Comparison of ENCODE assay signal across 7 cellular contexts in the genomic region with DNA sequence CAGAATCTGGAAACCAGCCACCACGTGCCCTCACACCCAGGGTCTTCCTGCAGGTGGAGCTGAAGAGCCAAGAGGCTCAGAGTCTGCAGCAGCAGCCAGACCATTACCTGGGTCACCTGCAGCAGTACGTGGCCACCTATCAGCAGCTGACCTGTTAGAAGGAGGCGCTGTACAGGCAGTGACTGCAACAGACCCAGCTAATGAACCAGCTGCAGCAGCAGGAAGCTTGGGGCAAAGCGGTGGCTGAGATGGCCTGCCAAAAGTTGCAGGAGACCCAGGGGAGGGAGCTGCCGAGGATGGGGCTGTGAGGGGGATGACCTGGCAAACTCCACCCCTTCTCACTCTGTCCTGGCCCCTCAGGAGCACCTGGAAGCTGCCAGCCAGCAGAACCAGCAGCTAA. TPM values are rescaled to one million over a fixed set of nuclear protein-coding genes. Genes with fewer than 3 reads are reported as not detected.
"Had no signal": no experiment of that assay in that cellular context is flagged by ENCODE, and none has a peak within 500 bp of the region (broad histone marks: within the 10 kb centered on the region; RNA-seq: fewer than 3 reads in every experiment).

No MANE protein-coding gene starts in this region.

RNA-seq across cellular contexts. Expression of gene GOLGA8T, which starts 8.4 kb away (rescaled TPM):
- total RNA-seq: activated naive CD4-positive, alpha-beta T cell treated with anti-CD3 and anti-CD28 coated beads for 36 hours; activated T-cell treated with anti-CD3 and anti-CD28 coated beads, Interleukin-2, amount 50 U/mL, for 4 hours; activated T-helper 1 cell treated with anti-CD3 and anti-CD28 coated beads, Interleukin-12 subunit alpha, Interleukin-12 subunit beta, Interleukin-2, Interleukin-4 antibody, amounts not matched to agents 30 ng/mL and 10 ng/mL and 1 ng/mL, durations not matched to agents 14 hours and 24 hours and 36 hours; activated T-helper 2 cell treated with anti-CD3 and anti-CD28 coated beads, Interferon-gamma antibody, Interleukin-2, Interleukin-4, amounts not matched to agents 10 μg/mL and 5 μg/mL and 100 μg/mL, durations not matched to agents 14 hours and 24 hours and 36 hours; bronchial epithelial cell had no signal
- polyA plus RNA-seq: aorta, cardiac muscle cell had no signal
